In the genomic region with DNA sequence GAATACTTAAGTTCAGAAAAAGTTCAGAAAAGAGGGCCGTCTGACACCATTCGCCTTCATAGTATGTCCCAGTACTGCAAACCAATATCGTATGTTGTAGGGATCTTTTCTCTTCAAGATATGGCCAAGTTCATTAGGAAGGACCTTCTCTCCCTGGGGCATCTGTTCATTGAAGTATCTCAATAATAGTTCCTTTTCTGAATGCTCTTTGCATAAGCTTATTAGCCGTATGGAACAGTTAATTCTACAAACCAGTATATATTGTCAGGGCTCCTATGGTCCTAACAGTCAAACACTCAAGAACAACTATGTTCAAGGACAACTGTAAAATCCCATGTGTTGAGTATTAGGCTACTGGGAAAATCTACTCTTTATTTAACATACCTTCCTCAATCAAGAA, we compare ENCODE assay signal across 11 cellular contexts.
"Had no signal": no experiment of that assay in that cellular context is flagged by ENCODE, and none has a peak within 500 bp of the region (broad histone marks: within the 10 kb centered on the region; RNA-seq: fewer than 3 reads in every experiment).

No MANE protein-coding gene starts in this region.

- ATAC-seq: activated T-cell treated with anti-CD3 and anti-CD28 coated beads, Interleukin-2, amount 50 U/mL, for 72 hours had no signal

- DNase-seq: activated CD4-positive, alpha-beta memory T cell treated with anti-CD3 and anti-CD28 coated beads, Interleukin-2, amount 10 ng/mL, durations not matched to agents 7 days and 5 days; activated CD8-positive, alpha-beta memory T cell treated with anti-CD3 and anti-CD28 coated beads, Interleukin-2, amount 50 U/mL, for 4 hours; activated gamma-delta T cell treated with Interleukin-2 at 50 U/mL for 16 hours; activated naive CD8-positive, alpha-beta T cell treated with anti-CD3 and anti-CD28 coated beads for 36 hours; activated T-cell treated with anti-CD3 and anti-CD28 coated beads, Interleukin-2, amount 50 U/mL, for 72 hours; islet precursor cell; retina; small intestine had no signal

- H3K27ac Mint-ChIP-seq: activated CD4-positive, alpha-beta memory T cell treated with anti-CD3 and anti-CD28 coated beads, Interleukin-2, amount 10 ng/mL, durations not matched to agents 7 days and 5 days; activated naive CD8-positive, alpha-beta T cell treated with anti-CD3 and anti-CD28 coated beads for 36 hours had no signal

- H3K9me3 Mint-ChIP-seq: activated CD4-positive, alpha-beta memory T cell treated with anti-CD3 and anti-CD28 coated beads, Interleukin-2, amount 10 ng/mL, durations not matched to agents 7 days and 5 days; activated naive CD8-positive, alpha-beta T cell treated with anti-CD3 and anti-CD28 coated beads for 36 hours; activated T-cell treated with anti-CD3 and anti-CD28 coated beads, Interleukin-2, amount 50 U/mL, for 72 hours had no signal

- H3K27me3 ChIP-seq: tibial nerve had no signal

- H3K4me3 Mint-ChIP-seq: activated CD4-positive, alpha-beta memory T cell treated with anti-CD3 and anti-CD28 coated beads, Interleukin-2, amount 10 ng/mL, durations not matched to agents 7 days and 5 days; activated naive CD8-positive, alpha-beta T cell treated with anti-CD3 and anti-CD28 coated beads for 36 hours; activated T-cell treated with anti-CD3 and anti-CD28 coated beads, Interleukin-2, amount 50 U/mL, for 72 hours; mesothelial cell of epicardium had no signal

- H3K4me3 ChIP-seq: tibial nerve had no signal

- H3K27ac ChIP-seq: VCaP had no signal

- H3K27me3 Mint-ChIP-seq: activated CD4-positive, alpha-beta memory T cell treated with anti-CD3 and anti-CD28 coated beads, Interleukin-2, amount 10 ng/mL, durations not matched to agents 7 days and 5 days; activated naive CD8-positive, alpha-beta T cell treated with anti-CD3 and anti-CD28 coated beads for 36 hours had no signal

- H3K9me3 ChIP-seq: tibial nerve had no signal
